ENCODE assay signal across 8 cellular contexts in genomic region chr9:92764381-92764987, GRCh38. TPM values are rescaled to one million over a fixed set of nuclear protein-coding genes. Genes with fewer than 3 reads are reported as not detected.
DNase-seq lines count a peak whose midpoint lies in the region; ATAC-seq, FAIRE-seq and TF ChIP-seq lines count a peak whose summit lies in the region.

Gene BICD2 (minus strand): TSS chr9:92764833. CDS start chr9:92764744, 89 bp downstream.

- H3K9me3 ChIP-seq in left ventricle myocardium inferior (replicated peaks): no peaks in the 10 kb centered on the region
- H3K9me3 ChIP-seq in sigmoid colon: no peaks in the 10 kb centered on the region

- intact Hi-C loops in left ventricle myocardium inferior (cut with micrococcal nuclease): no loop called here
- intact Hi-C loops in sigmoid colon (cut with DNase I): loop anchor here (2.0 to 10.0 kb wide), 5 partner anchors 26 to 440 kb away; partner anchors contain the start of genes CARD19, CENPP, IPPK and NOL8

- H3K4me1 ChIP-seq in left ventricle myocardium inferior: peaks cover 78% of the 10 kb centered on the region
- peaks cover 0 to 54% (median 49%) of the 10 kb centered on the region in 4 donors for H3K4me1 ChIP-seq in sigmoid colon

- TF ChIP-seq CTCF in left ventricle myocardium inferior (IDR thresholded peaks at IDR 0.05; ENCODE audit: borderline replicate concordance) (no peak), sigmoid colon (IDR thresholded peaks at IDR 0.05) (no peak)

- H3K27ac ChIP-seq in left ventricle myocardium inferior (replicated peaks) (peak within 1 kb of the TSS; percentile 100), sigmoid colon (peak within 1 kb of the TSS; percentile 97 to 100 (median 99))

- WGBS in sigmoid colon, 2 donors: 1% methylated on average over 74 of the region's 74 CpGs

- H3K27me3 Mint-ChIP-seq in activated T-helper 17 cell treated with anti-CD3 and anti-CD28 coated beads, Interleukin-2, amount 50 U/mL, for 72 hours: no peaks in the 10 kb centered on the region

- H3K4me3 ChIP-seq in left ventricle myocardium inferior: peak within 1 kb of the TSS; percentile 95
- peak within 1 kb of the TSS; percentile 77 to 99 (median 98) for H3K4me3 ChIP-seq in sigmoid colon

- no peaks in the 10 kb centered on the region for H3K27me3 ChIP-seq in left ventricle myocardium inferior (ENCODE audit: low read depth)
- H3K27me3 ChIP-seq in sigmoid colon: no peaks in the 10 kb centered on the region

- no peaks in the 10 kb centered on the region for H3K36me3 Mint-ChIP-seq in activated T-helper 17 cell treated with anti-CD3 and anti-CD28 coated beads, Interleukin-2, amount 50 U/mL, for 72 hours (ENCODE audit: low read depth)

- DNase-seq in left ventricle myocardium inferior (no peak), sigmoid colon (no peak), urothelium cell line (ENCODE audit: low spot score) (no peak)

- no peak for TF ChIP-seq EP300 in sigmoid colon (IDR thresholded peaks at IDR 0.05)

- FAIRE-seq in urothelium cell line (lab: Jason Lieb, UNC): no peak

- peak within 1 kb of the TSS; percentile 84 for H3K4me3 Mint-ChIP-seq in activated T-helper 17 cell treated with anti-CD3 and anti-CD28 coated beads, Interleukin-2, amount 50 U/mL, for 72 hours

- H3K36me3 ChIP-seq in left ventricle myocardium inferior: no peaks in the 10 kb centered on the region
- H3K36me3 ChIP-seq in sigmoid colon: no peaks in the 10 kb centered on the region

- peak within 1 kb of the TSS; percentile 91 for H3K27ac Mint-ChIP-seq in activated T-helper 17 cell treated with anti-CD3 and anti-CD28 coated beads, Interleukin-2, amount 50 U/mL, for 72 hours

- TF ChIP-seq POLR2A in sigmoid colon (IDR thresholded peaks at IDR 0.05): no peak

- no peaks in the 10 kb centered on the region for H3K9me3 Mint-ChIP-seq in activated T-helper 17 cell treated with anti-CD3 and anti-CD28 coated beads, Interleukin-2, amount 50 U/mL, for 72 hours

- peak; percentile 0 for ATAC-seq in GM18498 (IDR thresholded peaks at IDR 0.05; ENCODE audit: unreplicated experiment)
- ATAC-seq in HG03064 (IDR thresholded peaks at IDR 0.05; ENCODE audit: low read depth, unreplicated experiment): peak; percentile 1
- ATAC-seq in activated T-helper 17 cell treated with anti-CD3 and anti-CD28 coated beads, Interleukin-2, amount 50 U/mL, for 72 hours (replicated peaks): peak; percentile 92
- no peak for ATAC-seq in GM21786 (IDR thresholded peaks at IDR 0.05; ENCODE audit: unreplicated experiment)
- no peak for ATAC-seq in GM19467 (IDR thresholded peaks at IDR 0.05; ENCODE audit: unreplicated experiment)

- H3K4me1 Mint-ChIP-seq in activated T-helper 17 cell treated with anti-CD3 and anti-CD28 coated beads, Interleukin-2, amount 50 U/mL, for 72 hours: peaks cover 35% of the 10 kb centered on the region

RNA-seq across cellular contexts. Expression of gene BICD2, which starts in this region (rescaled TPM):
- total RNA-seq in activated T-helper 17 cell treated with anti-CD3 and anti-CD28 coated beads, Interleukin-2, amount 50 U/mL, for 72 hours: 10 to 100 TPM; 14.2 to 24.9 TPM
- total RNA-seq in left ventricle myocardium inferior (37.3 TPM), sigmoid colon (10 to 100 TPM; 30.6 to 38.5 (median 34.2) TPM)
- 1 to 10 TPM; 5.4 to 9.7 (median 9.0) TPM for polyA plus RNA-seq in sigmoid colon

Comparison
In these comparisons a context has a peak if more than half of its experiments do, and no peak if none do; other contexts are left out.
1. ATAC-seq: peak in GM18498 (single experiment), HG03064 (single experiment) and activated T-helper 17 cell treated with anti-CD3 and anti-CD28 coated beads, Interleukin-2, amount 50 U/mL, for 72 hours (single experiment); none in GM21786 (single experiment) and GM19467 (single experiment).